In genomic region chr9:90905822-90906221, GRCh38 we compare ENCODE assay signal across 37 cellular contexts.
"Had no signal": no experiment of that assay in that cellular context is flagged by ENCODE, and none has a peak within 500 bp of the region (broad histone marks: within the 10 kb centered on the region; RNA-seq: fewer than 3 reads in every experiment).

No MANE protein-coding gene starts in this region.

- H3K27ac Mint-ChIP-seq: activated CD4-positive, alpha-beta memory T cell treated with anti-CD3 and anti-CD28 coated beads, Interleukin-2, amount 10 ng/mL, durations not matched to agents 7 days and 5 days; activated CD4-positive, alpha-beta T cell treated with anti-CD3 and anti-CD28 coated beads for 36 hours; activated CD4-positive, alpha-beta T cell treated with anti-CD3 and anti-CD28 coated beads, Interleukin-2, amount 10 ng/mL, durations not matched to agents 7 days and 5 days; activated CD8-positive, alpha-beta memory T cell treated with anti-CD3 and anti-CD28 coated beads, Interleukin-2, amount 10 ng/mL, durations not matched to agents 7 days and 5 days; activated CD8-positive, alpha-beta T cell treated with anti-CD3 and anti-CD28 coated beads, Interleukin-2, amount 10 ng/mL, durations not matched to agents 7 days and 5 days; activated naive CD4-positive, alpha-beta T cell treated with anti-CD3 and anti-CD28 coated beads, Interleukin-2, amount 10 ng/mL, durations not matched to agents 7 days and 5 days; activated naive CD4-positive, alpha-beta T cell treated with anti-CD3 and anti-CD28 coated beads, Interleukin-2, amount 50 U/mL, for 24 hours; activated naive CD8-positive, alpha-beta T cell; activated naive CD8-positive, alpha-beta T cell treated with anti-CD3 and anti-CD28 coated beads, Interleukin-2, amount 10 ng/mL, durations not matched to agents 7 days and 5 days; activated naive CD8-positive, alpha-beta T cell treated with anti-CD3 and anti-CD28 coated beads, Interleukin-2, amount 50 U/mL, for 24 hours; activated T-cell treated with anti-CD3 and anti-CD28 coated beads, Interleukin-2, amount 50 U/mL, for 24 hours; activated T-helper 2 cell treated with anti-CD3 and anti-CD28 coated beads, Interferon-gamma antibody, Interleukin-2, Interleukin-4, amounts not matched to agents 10 μg/mL and 5 μg/mL and 100 μg/mL, durations not matched to agents 14 hours and 24 hours and 36 hours; T-cell; T-helper 17 cell; WTC11 had no signal

- H3K27me3 Mint-ChIP-seq: activated CD4-positive, alpha-beta T cell treated with anti-CD3 and anti-CD28 coated beads for 36 hours; activated naive CD4-positive, alpha-beta T cell treated with anti-CD3 and anti-CD28 coated beads, Interleukin-2, amount 10 ng/mL, durations not matched to agents 7 days and 5 days; activated naive CD4-positive, alpha-beta T cell treated with anti-CD3 and anti-CD28 coated beads, Interleukin-2, amount 50 U/mL, for 24 hours; activated naive CD8-positive, alpha-beta T cell treated with anti-CD3 and anti-CD28 coated beads, Interleukin-2, amount 10 ng/mL, durations not matched to agents 7 days and 5 days; activated naive CD8-positive, alpha-beta T cell treated with anti-CD3 and anti-CD28 coated beads, Interleukin-2, amount 50 U/mL, for 24 hours; T-cell had no signal

- H3K4me3 ChIP-seq: ascending aorta, cardiac muscle cell had no signal

- H3K4me1 ChIP-seq: ascending aorta had no signal

- FAIRE-seq: bronchial epithelial cell, TTC549 had no signal

- H3K36me3 ChIP-seq: ascending aorta, cardiac muscle cell had no signal

- DNase-seq: activated CD4-positive, alpha-beta memory T cell treated with anti-CD3 and anti-CD28 coated beads, Interleukin-2, amount 10 ng/mL, durations not matched to agents 7 days and 5 days; activated CD4-positive, alpha-beta T cell treated with anti-CD3 and anti-CD28 coated beads for 1 hour; activated CD4-positive, alpha-beta T cell treated with anti-CD3 and anti-CD28 coated beads for 36 hours; activated CD4-positive, alpha-beta T cell treated with anti-CD3 and anti-CD28 coated beads for 48 hours; activated CD4-positive, alpha-beta T cell treated with anti-CD3 and anti-CD28 coated beads, Interleukin-2, amount 10 ng/mL, durations not matched to agents 7 days and 5 days; activated CD4-positive, alpha-beta T cell treated with anti-CD3 and anti-CD28 coated beads, Interleukin-2, amount 50 U/mL, for 48 hours; activated CD4-positive, CD25-positive, alpha-beta regulatory T cell; activated CD8-positive, alpha-beta memory T cell treated with anti-CD3 and anti-CD28 coated beads for 24 hours; activated CD8-positive, alpha-beta memory T cell treated with anti-CD3 and anti-CD28 coated beads, Interleukin-2, amount 10 ng/mL, durations not matched to agents 7 days and 5 days; activated CD8-positive, alpha-beta memory T cell treated with anti-CD3 and anti-CD28 coated beads, Interleukin-2, amount 50 U/mL, for 48 hours; activated CD8-positive, alpha-beta T cell treated with anti-CD3 and anti-CD28 coated beads, Interleukin-2, amount 10 ng/mL, durations not matched to agents 7 days and 5 days; activated effector memory CD4-positive, alpha-beta T cell treated with Interleukin-2 at 50 U/mL for 16 hours; activated gamma-delta T cell; activated naive CD4-positive, alpha-beta T cell treated with anti-CD3 and anti-CD28 coated beads, Interleukin-2, amount 10 ng/mL, durations not matched to agents 7 days and 5 days; activated naive CD4-positive, alpha-beta T cell treated with Interleukin-2 at 50 U/mL for 16 hours; activated naive CD8-positive, alpha-beta T cell treated with anti-CD3 and anti-CD28 coated beads, Interleukin-2, amount 10 ng/mL, durations not matched to agents 7 days and 5 days; activated naive CD8-positive, alpha-beta T cell treated with anti-CD3 and anti-CD28 coated beads, Interleukin-2, amount 50 U/mL, for 24 hours; activated T-cell treated with anti-CD3 and anti-CD28 coated beads, Interleukin-2, amount 50 U/mL, for 24 hours; activated T-cell treated with anti-CD3 and anti-CD28 coated beads, Interleukin-2, amount 50 U/mL, for 48 hours; amygdala; anterior cingulate cortex; caudate nucleus; cerebellar nuclear complex; T-cell; T-helper 17 cell; WERI-Rb-1 had no signal

- H3K4me3 Mint-ChIP-seq: activated CD4-positive, alpha-beta memory T cell treated with anti-CD3 and anti-CD28 coated beads, Interleukin-2, amount 10 ng/mL, durations not matched to agents 7 days and 5 days; activated CD4-positive, alpha-beta T cell treated with anti-CD3 and anti-CD28 coated beads for 36 hours; activated CD4-positive, alpha-beta T cell treated with anti-CD3 and anti-CD28 coated beads, Interleukin-2, amount 10 ng/mL, durations not matched to agents 7 days and 5 days; activated CD8-positive, alpha-beta memory T cell treated with anti-CD3 and anti-CD28 coated beads, Interleukin-2, amount 10 ng/mL, durations not matched to agents 7 days and 5 days; activated CD8-positive, alpha-beta T cell treated with anti-CD3 and anti-CD28 coated beads, Interleukin-2, amount 10 ng/mL, durations not matched to agents 7 days and 5 days; activated naive CD4-positive, alpha-beta T cell treated with anti-CD3 and anti-CD28 coated beads, Interleukin-2, amount 10 ng/mL, durations not matched to agents 7 days and 5 days; activated naive CD4-positive, alpha-beta T cell treated with anti-CD3 and anti-CD28 coated beads, Interleukin-2, amount 50 U/mL, for 24 hours; activated naive CD8-positive, alpha-beta T cell; activated naive CD8-positive, alpha-beta T cell treated with anti-CD3 and anti-CD28 coated beads, Interleukin-2, amount 10 ng/mL, durations not matched to agents 7 days and 5 days; activated naive CD8-positive, alpha-beta T cell treated with anti-CD3 and anti-CD28 coated beads, Interleukin-2, amount 50 U/mL, for 24 hours; activated T-cell treated with anti-CD3 and anti-CD28 coated beads, Interleukin-2, amount 50 U/mL, for 24 hours; brain; central memory CD8-positive, alpha-beta T cell; T-cell; T-helper 17 cell; WTC11 had no signal

- H3K4me1 Mint-ChIP-seq: activated CD4-positive, alpha-beta memory T cell treated with anti-CD3 and anti-CD28 coated beads, Interleukin-2, amount 10 ng/mL, durations not matched to agents 7 days and 5 days; activated CD4-positive, alpha-beta T cell treated with anti-CD3 and anti-CD28 coated beads for 36 hours; activated CD4-positive, alpha-beta T cell treated with anti-CD3 and anti-CD28 coated beads, Interleukin-2, amount 10 ng/mL, durations not matched to agents 7 days and 5 days; activated CD8-positive, alpha-beta memory T cell treated with anti-CD3 and anti-CD28 coated beads, Interleukin-2, amount 10 ng/mL, durations not matched to agents 7 days and 5 days; activated naive CD4-positive, alpha-beta T cell treated with anti-CD3 and anti-CD28 coated beads, Interleukin-2, amount 10 ng/mL, durations not matched to agents 7 days and 5 days; activated naive CD4-positive, alpha-beta T cell treated with anti-CD3 and anti-CD28 coated beads, Interleukin-2, amount 50 U/mL, for 24 hours; activated naive CD8-positive, alpha-beta T cell treated with anti-CD3 and anti-CD28 coated beads, Interleukin-2, amount 10 ng/mL, durations not matched to agents 7 days and 5 days; activated naive CD8-positive, alpha-beta T cell treated with anti-CD3 and anti-CD28 coated beads, Interleukin-2, amount 50 U/mL, for 24 hours; central memory CD8-positive, alpha-beta T cell; T-cell had no signal

- H3K9me3 Mint-ChIP-seq: activated CD4-positive, alpha-beta memory T cell treated with anti-CD3 and anti-CD28 coated beads, Interleukin-2, amount 10 ng/mL, durations not matched to agents 7 days and 5 days; activated CD4-positive, alpha-beta T cell treated with anti-CD3 and anti-CD28 coated beads, Interleukin-2, amount 10 ng/mL, durations not matched to agents 7 days and 5 days; activated naive CD4-positive, alpha-beta T cell treated with anti-CD3 and anti-CD28 coated beads, Interleukin-2, amount 10 ng/mL, durations not matched to agents 7 days and 5 days; activated naive CD8-positive, alpha-beta T cell treated with anti-CD3 and anti-CD28 coated beads, Interleukin-2, amount 10 ng/mL, durations not matched to agents 7 days and 5 days; activated naive CD8-positive, alpha-beta T cell treated with anti-CD3 and anti-CD28 coated beads, Interleukin-2, amount 50 U/mL, for 24 hours; activated T-cell treated with anti-CD3 and anti-CD28 coated beads, Interleukin-2, amount 50 U/mL, for 24 hours; activated T-helper 2 cell treated with anti-CD3 and anti-CD28 coated beads, Interferon-gamma antibody, Interleukin-2, Interleukin-4, amounts not matched to agents 10 μg/mL and 5 μg/mL and 100 μg/mL, durations not matched to agents 14 hours and 24 hours and 36 hours; central memory CD8-positive, alpha-beta T cell had no signal

- ATAC-seq: activated CD4-positive, alpha-beta T cell treated with anti-CD3 and anti-CD28 coated beads for 36 hours; activated CD4-positive, CD25-positive, alpha-beta regulatory T cell treated with anti-CD3 and anti-CD28 coated beads, Interleukin-2, amount 50 U/mL, for 24 hours; activated CD8-positive, alpha-beta memory T cell treated with anti-CD3 and anti-CD28 coated beads, Interleukin-2, amount 10 ng/mL, durations not matched to agents 7 days and 5 days; activated CD8-positive, alpha-beta T cell treated with anti-CD3 and anti-CD28 coated beads, Interleukin-2, amount 10 ng/mL, durations not matched to agents 7 days and 5 days; activated naive CD8-positive, alpha-beta T cell treated with anti-CD3 and anti-CD28 coated beads, Interleukin-2, amount 50 U/mL, for 24 hours; T-cell; T-helper 17 cell; WTC11 had no signal

- H3K36me3 Mint-ChIP-seq: activated CD8-positive, alpha-beta memory T cell treated with anti-CD3 and anti-CD28 coated beads, Interleukin-2, amount 10 ng/mL, durations not matched to agents 7 days and 5 days; activated naive CD4-positive, alpha-beta T cell treated with anti-CD3 and anti-CD28 coated beads, Interleukin-2, amount 10 ng/mL, durations not matched to agents 7 days and 5 days; activated naive CD8-positive, alpha-beta T cell; activated naive CD8-positive, alpha-beta T cell treated with anti-CD3 and anti-CD28 coated beads, Interleukin-2, amount 10 ng/mL, durations not matched to agents 7 days and 5 days; brain; T-cell had no signal

- H3K9me3 ChIP-seq: ascending aorta had no signal

- H3K27me3 ChIP-seq: ascending aorta, cardiac muscle cell had no signal

- H3K27ac ChIP-seq: ascending aorta, cardiac muscle cell, WERI-Rb-1 had no signal
